27 cellular contexts compared by ENCODE assay signal in the genomic region with DNA sequence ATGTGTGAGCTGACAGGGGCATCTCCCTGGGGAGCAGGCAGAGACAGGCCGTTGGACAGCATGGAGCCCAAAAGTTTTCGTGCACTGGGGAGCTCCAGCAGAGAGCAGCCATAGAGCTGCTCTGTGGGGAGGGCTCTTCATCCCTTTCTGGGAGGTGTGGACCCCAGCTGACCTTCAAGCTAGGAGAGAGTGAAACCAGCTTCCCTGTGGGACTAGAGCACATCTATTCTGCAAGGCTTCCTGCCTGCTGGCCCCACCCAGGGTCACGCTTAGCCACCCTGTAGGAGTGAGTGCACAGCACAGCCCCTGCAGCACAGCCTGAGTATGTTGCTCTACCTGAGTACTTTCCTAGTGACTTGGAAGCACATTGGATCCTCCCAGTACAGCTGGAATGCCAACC.
"Had no signal": no experiment of that assay in that cellular context is flagged by ENCODE, and none has a peak within 500 bp of the region (broad histone marks: within the 10 kb centered on the region; RNA-seq: fewer than 3 reads in every experiment).

No MANE protein-coding gene starts in this region.

- H3K9ac ChIP-seq: SK-N-SH had no signal

- H3K9me3 ChIP-seq: MG63, SJSA1 had no signal

- DNase-seq: activated CD4-positive, alpha-beta T cell treated with anti-CD3 and anti-CD28 coated beads, Interleukin-2, amount 10 ng/mL, durations not matched to agents 7 days and 5 days; activated CD4-positive, alpha-beta T cell treated with anti-CD3 and anti-CD28 coated beads, Interleukin-2, amount 50 U/mL, for 48 hours; activated CD8-positive, alpha-beta T cell treated with anti-CD3 and anti-CD28 coated beads, Interleukin-2, amount 10 ng/mL, durations not matched to agents 7 days and 5 days; activated gamma-delta T cell; activated naive CD4-positive, alpha-beta T cell treated with anti-CD3 and anti-CD28 coated beads for 36 hours; activated T-cell treated with anti-CD3 and anti-CD28 coated beads, Interleukin-2, amount 50 U/mL, for 24 hours; amniotic stem cell; Kasumi-1; KG1; MG63; NCI-H1048; NCI-H1105 treated with DMSO at 0.1 percent for 48 hours; NCI-H1436; NCI-H1694; NCI-H1930; NCI-H2081 treated with DMSO at 0.1 percent for 48 hours; NCI-H226; NCI-H446 treated with DMSO at 0.1 percent for 48 hours; PC-3; Peyer's patch; RPMI8226; SHP77 treated with DMSO at 0.1 percent for 48 hours; SK-N-SH had no signal

- H3K4me1 ChIP-seq: Peyer's patch, SJSA1 had no signal

- H3K27ac ChIP-seq: ascending aorta, cardiac muscle cell, Peyer's patch, SJSA1 had no signal

- H3K27me3 ChIP-seq: ascending aorta, cardiac muscle cell, MG63, Peyer's patch, SJSA1 had no signal

- H3K4me3 ChIP-seq: ascending aorta, cardiac muscle cell, MG63, Peyer's patch, SJSA1 had no signal

- ATAC-seq: activated CD8-positive, alpha-beta T cell treated with anti-CD3 and anti-CD28 coated beads, Interleukin-2, amount 10 ng/mL, durations not matched to agents 7 days and 5 days; activated naive CD4-positive, alpha-beta T cell treated with anti-CD3 and anti-CD28 coated beads, Interleukin-2, amount 50 U/mL, for 72 hours; PC-3 had no signal

- H3K4me2 ChIP-seq: SK-N-SH had no signal

- H3K36me3 ChIP-seq: ascending aorta, cardiac muscle cell, MG63, Peyer's patch, SJSA1 had no signal
